Comparison of ENCODE assay signal across 21 cellular contexts in genomic region chr5:77627869-77628674, GRCh38. TPM values are rescaled to one million over a fixed set of nuclear protein-coding genes. Genes with fewer than 3 reads are reported as not detected.
DNase-seq lines count a peak whose midpoint lies in the region; TF ChIP-seq lines count a peak whose summit lies in the region.
"Had no signal": no experiment of that assay in that cellular context is flagged by ENCODE, and none has a peak within 500 bp of the region (broad histone marks: within the 10 kb centered on the region; RNA-seq: fewer than 3 reads in every experiment).

No MANE protein-coding gene starts in this region.

- H3K27me3 Mint-ChIP-seq in activated naive CD8-positive, alpha-beta T cell: peaks cover 54% of the 10 kb centered on the region
- H3K27me3 Mint-ChIP-seq in activated naive CD8-positive, alpha-beta T cell treated with anti-CD3 and anti-CD28 coated beads for 36 hours: peaks cover 93% of the 10 kb centered on the region

- H3K4me1 Mint-ChIP-seq in activated naive CD8-positive, alpha-beta T cell (ENCODE audit: low read depth): peaks cover 24% of the 10 kb centered on the region
- peaks cover 19% of the 10 kb centered on the region for H3K4me1 Mint-ChIP-seq in activated naive CD8-positive, alpha-beta T cell treated with anti-CD3 and anti-CD28 coated beads for 36 hours

- TF ChIP-seq CTCF in ovary (IDR thresholded peaks at IDR 0.05): no peak

- H3K9ac ChIP-seq in HUES6 (ENCODE audit: low read length) (no peak overlapping the region), iPS-18a (ENCODE audit: low read length) (no peak overlapping the region)

- H3K36me3 Mint-ChIP-seq in activated naive CD8-positive, alpha-beta T cell: peaks cover 7% of the 10 kb centered on the region
- peaks cover 8% of the 10 kb centered on the region for H3K36me3 Mint-ChIP-seq in activated naive CD8-positive, alpha-beta T cell treated with anti-CD3 and anti-CD28 coated beads for 36 hours

- H3K27ac ChIP-seq in HUES6 (ENCODE audit: low read depth, low read length) (no peak overlapping the region), iPS-18a (ENCODE audit: low read length) (no peak overlapping the region), ovary (no peak overlapping the region)
- H3K27ac ChIP-seq: C4-2B, esophagus squamous epithelium, left ventricle myocardium inferior had no signal

- H3K4me1 ChIP-seq in HUES6 (ENCODE audit: control insufficient read depth, insufficient read depth, low read length) (peaks cover 27% of the 10 kb centered on the region), iPS-18a (ENCODE audit: control insufficient read depth, low read depth, low read length) (no peaks in the 10 kb centered on the region), ovary (ENCODE audit: insufficient read depth) (peaks cover 13% of the 10 kb centered on the region)

- H3K27ac Mint-ChIP-seq in activated naive CD8-positive, alpha-beta T cell: no peak overlapping the region
- no peak overlapping the region for H3K27ac Mint-ChIP-seq in activated naive CD8-positive, alpha-beta T cell treated with anti-CD3 and anti-CD28 coated beads for 36 hours

- H3K27me3 ChIP-seq in HUES6 (ENCODE audit: control insufficient read depth, insufficient read depth, low read length) (peaks cover 99% of the 10 kb centered on the region), iPS-18a (ENCODE audit: control insufficient read depth, insufficient read depth, low read length) (peaks cover 100% of the 10 kb centered on the region), ovary (no peaks in the 10 kb centered on the region)

- peaks cover 8% of the 10 kb centered on the region for H3K9me3 Mint-ChIP-seq in activated naive CD8-positive, alpha-beta T cell (ENCODE audit: low read depth)
- peaks cover 8% of the 10 kb centered on the region for H3K9me3 Mint-ChIP-seq in activated naive CD8-positive, alpha-beta T cell treated with anti-CD3 and anti-CD28 coated beads for 36 hours
- H3K9me3 Mint-ChIP-seq: neural crest cell had no signal

- H3K9me3 ChIP-seq in HUES6 (ENCODE audit: control insufficient read depth, insufficient read depth, low read depth, low read length) (no peaks in the 10 kb centered on the region), iPS-18a (ENCODE audit: control insufficient read depth, low read depth, low read length) (peaks cover 2% of the 10 kb centered on the region), ovary (peaks cover 0 to 13% of the 10 kb centered on the region in 2 donors)
- H3K9me3 ChIP-seq: esophagus squamous epithelium, left ventricle myocardium inferior had no signal

- H3K4me3 ChIP-seq in HUES6 (ENCODE audit: low read depth, low read length): peak overlapping the region; percentile 39
- H3K4me3 ChIP-seq in iPS-18a (ENCODE audit: low read length): peak overlapping the region; percentile 35
- H3K4me3 ChIP-seq in ovary: no peak overlapping the region
- H3K4me3 ChIP-seq: esophagus squamous epithelium, K562, left ventricle myocardium inferior had no signal

- DNase-seq in activated naive CD8-positive, alpha-beta T cell treated with anti-CD3 and anti-CD28 coated beads for 36 hours: no peak
- DNase-seq in retina (peak; percentile 67), NCI-H226 (no peak), ovary (no peak), T-helper 2 cell (no peak)
- DNase-seq: activated CD4-positive, alpha-beta T cell treated with anti-CD3 and anti-CD28 coated beads for 4 hours; activated naive CD4-positive, alpha-beta T cell; activated T-cell treated with anti-CD3 and anti-CD28 coated beads for 4 hours; EL; esophagus squamous epithelium; left ventricle myocardium inferior; midbrain; NCI-H69 had no signal

- peak overlapping the region; percentile 20 for H3K4me3 Mint-ChIP-seq in activated naive CD8-positive, alpha-beta T cell
- H3K4me3 Mint-ChIP-seq in activated naive CD8-positive, alpha-beta T cell treated with anti-CD3 and anti-CD28 coated beads for 36 hours: no peak overlapping the region

- no peak for TF ChIP-seq POLR2A in ovary (IDR thresholded peaks at IDR 0.05)

- intact Hi-C loops in ovary (cut with DNase I): no loop called here

- H3K36me3 ChIP-seq in HUES6 (ENCODE audit: control insufficient read depth, insufficient read depth, low read length) (no peaks in the 10 kb centered on the region), iPS-18a (ENCODE audit: control insufficient read depth, low read depth, low read length) (no peaks in the 10 kb centered on the region), ovary (no peaks in the 10 kb centered on the region)
- H3K36me3 ChIP-seq: esophagus squamous epithelium, left ventricle myocardium inferior had no signal

- TF ChIP-seq EP300 in ovary (IDR thresholded peaks at IDR 0.05): no peak

- 11 to 13% (median 11%) methylated on average over 51 to 69 of the region's 69 CpGs for WGBS in ovary, 3 donors

RNA-seq across cellular contexts. Expression of gene OTP, which starts 10.4 kb away (rescaled TPM):
- total RNA-seq in activated naive CD8-positive, alpha-beta T cell treated with anti-CD3 and anti-CD28 coated beads for 36 hours: not detected
- not detected for total RNA-seq in ovary
- not detected for polyA plus RNA-seq in ovary
- total RNA-seq: esophagus squamous epithelium, left ventricle myocardium inferior, OCI-LY7, temporal lobe had no signal
